14 cellular contexts compared by ENCODE assay signal in genomic region chr6:45898941-45899682, GRCh38.
"Had no signal": no experiment of that assay in that cellular context is flagged by ENCODE, and none has a peak within 500 bp of the region (broad histone marks: within the 10 kb centered on the region; RNA-seq: fewer than 3 reads in every experiment).

No MANE protein-coding gene starts in this region.

- H3K27me3 Mint-ChIP-seq: stimulated activated naive CD8-positive, alpha-beta T cell treated with anti-CD3 and anti-CD28 coated beads, Interleukin-15, Interleukin-2, amounts not matched to agents 100 ng/mL and 50 ng/mL, for 24 hours; T-cell had no signal

- H3K36me3 Mint-ChIP-seq: natural killer cell had no signal

- H3K4me3 ChIP-seq: cardiac muscle cell, mucosa of descending colon had no signal

- H3K27me3 ChIP-seq: cardiac muscle cell had no signal

- DNase-seq: activated CD4-positive, alpha-beta T cell treated with anti-CD3 and anti-CD28 coated beads for 4 hours; activated CD8-positive, alpha-beta T cell treated with anti-CD3 and anti-CD28 coated beads, Interleukin-2, amount 10 ng/mL, durations not matched to agents 7 days and 5 days; activated naive CD4-positive, alpha-beta T cell treated with anti-CD3 and anti-CD28 coated beads for 36 hours; effector CD4-positive, alpha-beta T cell; hippocampal formation; immature natural killer cell; mucosa of descending colon; natural killer cell; stimulated activated CD4-positive, alpha-beta T cell treated with anti-CD3 and anti-CD28 coated beads, Interleukin-4, amount 100 ng/mL, for 1 hour; stimulated activated CD8-positive, alpha-beta memory T cell treated with anti-CD3 and anti-CD28 coated beads, Interleukin-4, amount 100 ng/mL, for 48 hours; T-cell; WERI-Rb-1 had no signal

- H3K9me3 ChIP-seq: mucosa of descending colon had no signal

- H3K9me3 Mint-ChIP-seq: activated naive CD4-positive, alpha-beta T cell treated with anti-CD3 and anti-CD28 coated beads for 36 hours; immature natural killer cell; natural killer cell; stimulated activated naive CD8-positive, alpha-beta T cell treated with anti-CD3 and anti-CD28 coated beads, Interleukin-15, Interleukin-2, amounts not matched to agents 100 ng/mL and 50 ng/mL, for 24 hours; T-cell had no signal

- H3K27ac ChIP-seq: cardiac muscle cell, WERI-Rb-1 had no signal

- H3K36me3 ChIP-seq: cardiac muscle cell, WERI-Rb-1 had no signal

- ATAC-seq: activated CD8-positive, alpha-beta T cell treated with anti-CD3 and anti-CD28 coated beads, Interleukin-2, amount 10 ng/mL, durations not matched to agents 7 days and 5 days; mucosa of descending colon; natural killer cell; T-cell had no signal

- H3K4me3 Mint-ChIP-seq: activated CD8-positive, alpha-beta T cell treated with anti-CD3 and anti-CD28 coated beads, Interleukin-2, amount 10 ng/mL, durations not matched to agents 7 days and 5 days; activated naive CD4-positive, alpha-beta T cell treated with anti-CD3 and anti-CD28 coated beads for 36 hours; immature natural killer cell; natural killer cell; stimulated activated naive CD8-positive, alpha-beta T cell treated with anti-CD3 and anti-CD28 coated beads, Interleukin-15, Interleukin-2, amounts not matched to agents 100 ng/mL and 50 ng/mL, for 24 hours; T-cell had no signal

- H3K27ac Mint-ChIP-seq: activated CD8-positive, alpha-beta T cell treated with anti-CD3 and anti-CD28 coated beads, Interleukin-2, amount 10 ng/mL, durations not matched to agents 7 days and 5 days; activated naive CD4-positive, alpha-beta T cell treated with anti-CD3 and anti-CD28 coated beads for 36 hours; immature natural killer cell; natural killer cell; stimulated activated naive CD8-positive, alpha-beta T cell treated with anti-CD3 and anti-CD28 coated beads, Interleukin-15, Interleukin-2, amounts not matched to agents 100 ng/mL and 50 ng/mL, for 24 hours; T-cell had no signal
